Comparison of ENCODE assay signal across 21 cellular contexts in genomic region chr2:165582409-165582808, GRCh38.
DNase-seq lines count a peak whose midpoint lies in the region; ATAC-seq and TF ChIP-seq lines count a peak whose summit lies in the region.
"Had no signal": no experiment of that assay in that cellular context is flagged by ENCODE, and none has a peak within 500 bp of the region (broad histone marks: within the 10 kb centered on the region; RNA-seq: fewer than 3 reads in every experiment).

No MANE protein-coding gene starts in this region.

- H3K4me1 ChIP-seq in SK-N-SH (ENCODE audit: control insufficient read depth in 1 of 2, insufficient read depth in 2 of 2, low read depth in 1 of 2, low read length in 1 of 2) = peaks cover 0 to 18% of the 10 kb centered on the region in 2 experiments; a peak in 1 of 4 replicates
- H3K4me1 ChIP-seq in ovary (ENCODE audit: insufficient read depth) = peaks cover 10% of the 10 kb centered on the region
- peaks cover 24% of the 10 kb centered on the region for H3K4me1 ChIP-seq in GM23338 (ENCODE audit: insufficient read depth)

- no peak overlapping the region for H3K4me3 Mint-ChIP-seq in GM23338
- H3K4me3 Mint-ChIP-seq: activated CD4-positive, alpha-beta T cell treated with anti-CD3 and anti-CD28 coated beads, Interleukin-2, amount 10 ng/mL, durations not matched to agents 7 days and 5 days; CD4-positive, alpha-beta memory T cell; HFFc6; memory B cell; nephron had no signal

- H3K9ac ChIP-seq in SK-N-SH = no peak overlapping the region

- H3K27me3 ChIP-seq in SK-N-SH (ENCODE audit: insufficient read depth) (no peaks in the 10 kb centered on the region), ovary (no peaks in the 10 kb centered on the region), GM23338 (ENCODE audit: insufficient read depth) (no peaks in the 10 kb centered on the region)
- H3K27me3 ChIP-seq: esophagus muscularis mucosa had no signal

- H3K4me1 Mint-ChIP-seq in GM23338 = peaks cover 16% of the 10 kb centered on the region
- H3K4me1 Mint-ChIP-seq: activated CD4-positive, alpha-beta T cell treated with anti-CD3 and anti-CD28 coated beads, Interleukin-2, amount 10 ng/mL, durations not matched to agents 7 days and 5 days; CD4-positive, alpha-beta memory T cell had no signal

- no peaks in the 10 kb centered on the region for H3K36me3 Mint-ChIP-seq in GM23338 (ENCODE audit: low read depth)
- H3K36me3 Mint-ChIP-seq: CD4-positive, alpha-beta memory T cell; memory B cell had no signal

- TF ChIP-seq RAD21 in SK-N-SH (IDR thresholded peaks at IDR 0.05; ENCODE audit: low read length) = no peak

- 43% methylated on average over 3 of the region's 3 CpGs for WGBS in SK-N-SH (ENCODE audit: low lambda C conversion rate)
- WGBS in ovary, 3 donors = 6 to 8% (median 6%) methylated on average over 3 of the region's 3 CpGs

- no peak overlapping the region for H3K27ac Mint-ChIP-seq in GM23338
- H3K27ac Mint-ChIP-seq: activated CD4-positive, alpha-beta T cell treated with anti-CD3 and anti-CD28 coated beads, Interleukin-2, amount 10 ng/mL, durations not matched to agents 7 days and 5 days; CD4-positive, alpha-beta memory T cell; HFFc6; memory B cell; nephron had no signal

- no peaks in the 10 kb centered on the region for H3K79me2 ChIP-seq in SK-N-SH (ENCODE audit: insufficient read depth)
- H3K79me2 ChIP-seq in GM23338 (replicated peaks; ENCODE audit: insufficient read depth) = no peaks in the 10 kb centered on the region

- TF ChIP-seq POLR2A in ovary (IDR thresholded peaks at IDR 0.05) = no peak

- CTCF ChIA-PET in SK-N-SH (lab: Yijun Ruan, JAX) = no interaction called here

- H3K4me3 ChIP-seq in AG10803 (ENCODE audit: low read length) (no peak overlapping the region), SK-N-SH (ENCODE audit: low read depth in 2 of 2, low read length in 1 of 2) (no peak overlapping the region), ovary (no peak overlapping the region), GM23338 (no peak overlapping the region)
- H3K4me3 ChIP-seq: esophagus muscularis mucosa had no signal

- H3K4me2 ChIP-seq in SK-N-SH (no peak overlapping the region), GM23338 (no peak overlapping the region)

- no peak for ATAC-seq in GM23338

- TF ChIP-seq CTCF in AG10803 (conservative IDR thresholded peaks at IDR 0.05; ENCODE audit: low read length) (no peak), SK-N-SH (IDR thresholded peaks at IDR 0.05) (no peak), ovary (IDR thresholded peaks at IDR 0.05) (no peak), GM23338 (conservative IDR thresholded peaks at IDR 0.05; ENCODE audit: low read depth in 2 of 2) (no peak)

- POLR2A ChIA-PET in SK-N-SH (lab: Yijun Ruan, JAX) = no interaction called here

- H3K9me2 ChIP-seq in SK-N-SH = no peaks in the 10 kb centered on the region
- H3K9me2 ChIP-seq in GM23338 (ENCODE audit: insufficient read depth) = no peaks in the 10 kb centered on the region

- no peak for TF ChIP-seq EP300 in SK-N-SH (IDR thresholded peaks at IDR 0.05; ENCODE audit: borderline replicate concordance in 1 of 2, low read depth in 1 of 2, low read length in 1 of 2)
- TF ChIP-seq EP300 in ovary (IDR thresholded peaks at IDR 0.05) = no peak

- H3K27me3 Mint-ChIP-seq in GM23338 (ENCODE audit: insufficient read depth, low read depth, poor library complexity) = peaks cover 2% of the 10 kb centered on the region
- H3K27me3 Mint-ChIP-seq: activated CD4-positive, alpha-beta T cell treated with anti-CD3 and anti-CD28 coated beads, Interleukin-2, amount 10 ng/mL, durations not matched to agents 7 days and 5 days; memory B cell had no signal

- H4K20me1 ChIP-seq in SK-N-SH (ENCODE audit: insufficient read depth) = no peaks in the 10 kb centered on the region
- H4K20me1 ChIP-seq in GM23338 (replicated peaks; ENCODE audit: insufficient read depth) = no peaks in the 10 kb centered on the region

- no peaks in the 10 kb centered on the region for H3K9me3 Mint-ChIP-seq in GM23338
- H3K9me3 Mint-ChIP-seq: activated CD4-positive, alpha-beta T cell treated with anti-CD3 and anti-CD28 coated beads, Interleukin-2, amount 10 ng/mL, durations not matched to agents 7 days and 5 days; CD4-positive, alpha-beta memory T cell; memory B cell; nephron had no signal

- H3K9me3 ChIP-seq in SK-N-SH (no peaks in the 10 kb centered on the region), ovary (no peaks in the 10 kb centered on the region)
- H3K9me3 ChIP-seq: esophagus muscularis mucosa had no signal

- no peaks in the 10 kb centered on the region for H3K36me3 ChIP-seq in SK-N-SH (replicated peaks in 1 of 2; ENCODE audit: control insufficient read depth in 1 of 2, insufficient read depth in 2 of 2, low read length in 1 of 2)
- no peaks in the 10 kb centered on the region for H3K36me3 ChIP-seq in ovary
- no peaks in the 10 kb centered on the region for H3K36me3 ChIP-seq in GM23338 (ENCODE audit: insufficient read depth)
- H3K36me3 ChIP-seq: esophagus muscularis mucosa had no signal

- intact Hi-C loops in ovary (cut with DNase I) = no loop called here

- H3F3A ChIP-seq in SK-N-SH (replicated peaks; ENCODE audit: insufficient read depth) (no peaks in the 10 kb centered on the region), GM23338 (replicated peaks; ENCODE audit: low read depth) (no peaks in the 10 kb centered on the region)

- DNase-seq in AG10803 (ENCODE audit: low read depth) (peak; percentile 16), SK-N-SH (no peak), fibroblast of peridontal ligament (ENCODE audit: extremely low read depth) (peak; percentile 63), ovary (peak in 4 of 5 donors; percentile 26 to 34 (median 29)), NCI-H748 (lab: John Stamatoyannopoulos, UW; ENCODE audit: unreplicated experiment) (no peak), GM23338 (ENCODE audit: low spot score) (no peak), NCI-H1694 treated with DMSO at 0.1 percent for 48 hours (lab: John Stamatoyannopoulos, UW) (no peak)
- no peak for DNase-seq in stimulated activated CD8-positive, alpha-beta memory T cell treated with anti-CD3 and anti-CD28 coated beads, Interleukin-4, amount 100 ng/mL, for 48 hours
- DNase-seq: activated CD4-positive, alpha-beta T cell treated with anti-CD3 and anti-CD28 coated beads, Interleukin-2, amount 10 ng/mL, durations not matched to agents 7 days and 5 days; activated effector memory CD4-positive, alpha-beta T cell treated with anti-CD3 and anti-CD28 coated beads, Interleukin-2, amount 50 U/mL, for 16 hours; CD4-positive, alpha-beta memory T cell; DMS153; effector memory CD4-positive, alpha-beta T cell; HFFc6; IMR-90; NCI-H2029; NCI-H510A; SHP77 treated with DMSO at 0.1 percent for 48 hours had no signal

- no peak overlapping the region for H3K27ac ChIP-seq in SK-N-SH (ENCODE audit: low read depth in 2 of 2, low read length in 1 of 2)
- H3K27ac ChIP-seq in ovary = no peak overlapping the region
- no peak overlapping the region for H3K27ac ChIP-seq in GM23338 (ENCODE audit: low read depth)
- H3K27ac ChIP-seq: esophagus muscularis mucosa had no signal

- H2AFZ ChIP-seq in SK-N-SH (ENCODE audit: low read depth) = no peak overlapping the region
- H2AFZ ChIP-seq in GM23338 = no peak overlapping the region

TF ChIP-seq in SK-N-SH, 30 proteins besides CTCF, POLR2A, EP300 and RAD21:
- TF ChIP-seq ELF1 (IDR thresholded peaks at IDR 0.05) (0 out of 2 replicates have a peak, but pooled peaks have one; percentile 19), GATA2 (CRISPR knock-in tag; IDR thresholded peaks at IDR 0.05) (no peak)

TF ChIP-seq in GM23338, 12 proteins besides CTCF, POLR2A, EP300 and RAD21 (continues in another document):
- TF ChIP-seq STAT1 (IDR thresholded peaks at IDR 0.05; ENCODE audit: unreplicated experiment) = no peak

Comparison
In these comparisons a context has a peak if more than half of its experiments do, and no peak if none do; other contexts are left out.
1. DNase-seq: peak in AG10803 (single experiment), fibroblast of peridontal ligament (single experiment) and ovary (4 of 5); none in SK-N-SH (single experiment), stimulated activated CD8-positive, alpha-beta memory T cell treated with anti-CD3 and anti-CD28 coated beads, Interleukin-4, amount 100 ng/mL, for 48 hours (single experiment), NCI-H748 (single experiment), GM23338 (single experiment) and NCI-H1694 treated with DMSO at 0.1 percent for 48 hours (single experiment).